5 cellular contexts compared by ENCODE assay signal in the genomic region with DNA sequence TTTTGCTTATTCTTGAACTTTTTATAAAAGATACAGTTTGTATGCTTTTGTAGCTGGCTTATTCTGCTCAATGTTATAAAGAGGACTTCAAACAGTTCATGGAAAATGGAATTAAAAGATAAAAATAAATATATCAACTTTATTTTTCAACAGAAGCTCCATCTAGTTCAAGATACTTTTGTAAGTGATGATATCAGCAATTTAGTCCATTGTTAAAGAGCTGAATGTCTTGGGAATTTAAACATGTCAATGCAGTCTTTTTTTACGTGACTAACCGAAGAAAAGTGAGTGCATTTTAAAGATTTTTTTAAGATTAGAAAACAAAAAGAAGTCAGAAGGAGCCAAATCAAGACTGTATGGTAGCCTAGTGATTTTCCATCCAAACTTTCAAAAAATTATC.
"Had no signal": no experiment of that assay in that cellular context is flagged by ENCODE, and none has a peak within 500 bp of the region (broad histone marks: within the 10 kb centered on the region; RNA-seq: fewer than 3 reads in every experiment).

No MANE protein-coding gene starts in this region.

- DNase-seq: KBM-7, KG1 had no signal

- FAIRE-seq: HTR-8/SVneo had no signal

- H3K4me2 ChIP-seq: KMS-11 had no signal

- H3K9ac ChIP-seq: KMS-11 had no signal

- H3K27ac ChIP-seq: HL-60, KMS-11 had no signal
